Comparison of ENCODE assay signal across 17 cellular contexts in the genomic region with DNA sequence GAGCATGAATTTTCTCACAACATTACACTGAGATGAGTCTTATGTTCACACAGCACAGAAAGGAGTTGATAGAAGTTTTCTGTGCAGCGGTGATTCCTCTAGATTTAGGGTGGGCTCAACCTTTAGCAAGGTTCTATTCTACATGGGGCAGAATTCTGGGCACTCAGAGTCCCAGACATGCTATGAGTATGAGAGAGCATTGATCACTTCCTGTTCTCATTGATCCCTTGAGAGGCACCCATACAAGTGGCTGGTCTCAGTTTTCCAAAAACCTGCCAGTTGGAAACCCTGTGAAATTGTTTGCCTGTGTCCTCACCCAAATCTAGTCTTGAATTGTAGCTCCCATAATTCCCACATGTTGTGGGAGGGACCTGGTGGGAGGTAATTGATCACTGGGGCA.
A peak's percentile ranks its signal among the peaks of the same experiment; 100 is the strongest.
DNase-seq lines count a peak whose midpoint lies in the region; ATAC-seq and TF ChIP-seq lines count a peak whose summit lies in the region.
"Had no signal": no experiment of that assay in that cellular context is flagged by ENCODE, and none has a peak within 500 bp of the region (broad histone marks: within the 10 kb centered on the region; RNA-seq: fewer than 3 reads in every experiment).

No MANE protein-coding gene starts in this region.

- H3K4me1 ChIP-seq in osteoblast (ENCODE audit: insufficient read depth, low read length) = no peaks in the 10 kb centered on the region
- H3K4me1 ChIP-seq: BLaER1 had no signal

- H3K27ac ChIP-seq in osteoblast (ENCODE audit: low read depth, low read length) = no peak overlapping the region
- H3K27ac ChIP-seq: BLaER1, C4-2B had no signal

- no peaks in the 10 kb centered on the region for H3K36me3 ChIP-seq in osteoblast (ENCODE audit: insufficient read depth, low read length)
- H3K36me3 ChIP-seq: BLaER1 had no signal

- TF ChIP-seq CTCF in osteoblast (IDR thresholded peaks at IDR 0.05; ENCODE audit: extremely low read depth, low read depth, low read length) (no peak), omental fat pad (IDR thresholded peaks at IDR 0.05) (no peak)

- H3K4me3 ChIP-seq in osteoblast (ENCODE audit: insufficient read depth, low read length) = no peak overlapping the region
- H3K4me3 ChIP-seq: BLaER1, GM23338 had no signal

- H2AFZ ChIP-seq in osteoblast (ENCODE audit: low read length) = no peak overlapping the region
- H2AFZ ChIP-seq: GM23338 had no signal

- no peaks in the 10 kb centered on the region for H3K9me3 ChIP-seq in osteoblast (ENCODE audit: low read depth, low read length)
- H3K9me3 ChIP-seq: BLaER1 had no signal

- no peaks in the 10 kb centered on the region for H4K20me1 ChIP-seq in osteoblast (ENCODE audit: insufficient read depth, low read length)
- H4K20me1 ChIP-seq: BLaER1 had no signal

- DNase-seq in osteoblast (ENCODE audit: insufficient read length, low spot score, missing footprints) (no peak), omental fat pad (ENCODE audit: low spot score) (no peak), globus pallidus (ENCODE audit: low spot score) (no peak)
- DNase-seq: CD4-positive, CD25-positive, alpha-beta regulatory T cell; CD8-positive, alpha-beta T cell; DMS 273 treated with DMSO at 0.1 percent for 48 hours; DMS79 treated with DMSO at 0.1 percent for 48 hours; GF-D8; H9 had no signal

- no peak overlapping the region for H3K4me2 ChIP-seq in osteoblast (ENCODE audit: insufficient read depth, low read length)
- H3K4me2 ChIP-seq: BLaER1, GM23338 had no signal

- no peaks in the 10 kb centered on the region for H3K79me2 ChIP-seq in osteoblast (ENCODE audit: insufficient read depth, low read length)

- ATAC-seq in GM18498 (IDR thresholded peaks at IDR 0.05; ENCODE audit: unreplicated experiment) = peak; percentile 41
- ATAC-seq in GM18868 (IDR thresholded peaks at IDR 0.05; ENCODE audit: unreplicated experiment) = peak; percentile 60
- peak; percentile 66 for ATAC-seq in HG03432 (IDR thresholded peaks at IDR 0.05; ENCODE audit: unreplicated experiment)
- ATAC-seq in omental fat pad (ENCODE audit: low FRiP score) = no peak
- no peak for ATAC-seq in GM21447 (IDR thresholded peaks at IDR 0.05; ENCODE audit: unreplicated experiment)
- ATAC-seq: CD8-positive, alpha-beta T cell; GM23338; HCT116 had no signal

- no peaks in the 10 kb centered on the region for H3K27me3 ChIP-seq in osteoblast (ENCODE audit: insufficient read depth, low read length)
- H3K27me3 ChIP-seq: BLaER1 had no signal

Comparison
In these comparisons a context has a peak if more than half of its experiments do, and no peak if none do; other contexts are left out.
1. ATAC-seq: peak in GM18498 (single experiment), GM18868 (single experiment) and HG03432 (single experiment); none in omental fat pad (single experiment) and GM21447 (single experiment).